ENCODE assay signal across 3 cellular contexts in genomic region chr1:8197493-8198282, GRCh38.
TF ChIP-seq lines count a peak whose summit lies in the region.

No MANE protein-coding gene starts in this region.

TF ChIP-seq in HEK293, 187 proteins besides CTCF, POLR2A, EP300 and RAD21 (continued from another document and continues in another):
- no peak for TF ChIP-seq ZBTB49 (tag by site-specific recombination; IDR thresholded peaks at IDR 0.05; ENCODE audit: low read depth)
- peak; percentile 77 for TF ChIP-seq ZBTB8A (tag by site-specific recombination; IDR thresholded peaks at IDR 0.05)
- no peak for TF ChIP-seq ZNF596 (tag by site-specific recombination; IDR thresholded peaks at IDR 0.05)
- TF ChIP-seq ZNF571 (tag by site-specific recombination; IDR thresholded peaks at IDR 0.05), result no peak
- TF ChIP-seq FEZF1 (tag by site-specific recombination; IDR thresholded peaks at IDR 0.05), result peak; percentile 45
- no peak for TF ChIP-seq ZNF114 (tag by site-specific recombination; IDR thresholded peaks at IDR 0.05)
- no peak for TF ChIP-seq ZNF416 (tag by site-specific recombination; IDR thresholded peaks at IDR 0.05)
- no peak for TF ChIP-seq PRDM4 (tag by site-specific recombination; IDR thresholded peaks at IDR 0.05)
- no peak for TF ChIP-seq ZNF138 (tag by site-specific recombination; IDR thresholded peaks at IDR 0.05; ENCODE audit: borderline replicate concordance)
- TF ChIP-seq REPIN1 (tag by site-specific recombination; IDR thresholded peaks at IDR 0.05; ENCODE audit: low read depth), result no peak
- no peak for TF ChIP-seq GLI4 (tag by site-specific recombination; IDR thresholded peaks at IDR 0.05)
- no peak for TF ChIP-seq ZNF830 (tag by site-specific recombination; IDR thresholded peaks at IDR 0.05; ENCODE audit: low read depth)
- TF ChIP-seq ZNF777 (tag by site-specific recombination; IDR thresholded peaks at IDR 0.05; ENCODE audit: borderline replicate concordance), result no peak
- no peak for TF ChIP-seq PBX3 (CRISPR knock-in tag; IDR thresholded peaks at IDR 0.05)
- no peak for TF ChIP-seq ZNF426 (tag by site-specific recombination; IDR thresholded peaks at IDR 0.05)
- no peak for TF ChIP-seq OSR2 (tag by site-specific recombination; IDR thresholded peaks at IDR 0.05)
- TF ChIP-seq GLIS2 (tag by site-specific recombination; IDR thresholded peaks at IDR 0.05), result peak; percentile 56
- no peak for TF ChIP-seq ZNF623 (tag by site-specific recombination; IDR thresholded peaks at IDR 0.05)

TF ChIP-seq in K562, 482 proteins besides CTCF, POLR2A, EP300 and RAD21 (continued from another document and continues in another):
- TF ChIP-seq, protein P1, sequence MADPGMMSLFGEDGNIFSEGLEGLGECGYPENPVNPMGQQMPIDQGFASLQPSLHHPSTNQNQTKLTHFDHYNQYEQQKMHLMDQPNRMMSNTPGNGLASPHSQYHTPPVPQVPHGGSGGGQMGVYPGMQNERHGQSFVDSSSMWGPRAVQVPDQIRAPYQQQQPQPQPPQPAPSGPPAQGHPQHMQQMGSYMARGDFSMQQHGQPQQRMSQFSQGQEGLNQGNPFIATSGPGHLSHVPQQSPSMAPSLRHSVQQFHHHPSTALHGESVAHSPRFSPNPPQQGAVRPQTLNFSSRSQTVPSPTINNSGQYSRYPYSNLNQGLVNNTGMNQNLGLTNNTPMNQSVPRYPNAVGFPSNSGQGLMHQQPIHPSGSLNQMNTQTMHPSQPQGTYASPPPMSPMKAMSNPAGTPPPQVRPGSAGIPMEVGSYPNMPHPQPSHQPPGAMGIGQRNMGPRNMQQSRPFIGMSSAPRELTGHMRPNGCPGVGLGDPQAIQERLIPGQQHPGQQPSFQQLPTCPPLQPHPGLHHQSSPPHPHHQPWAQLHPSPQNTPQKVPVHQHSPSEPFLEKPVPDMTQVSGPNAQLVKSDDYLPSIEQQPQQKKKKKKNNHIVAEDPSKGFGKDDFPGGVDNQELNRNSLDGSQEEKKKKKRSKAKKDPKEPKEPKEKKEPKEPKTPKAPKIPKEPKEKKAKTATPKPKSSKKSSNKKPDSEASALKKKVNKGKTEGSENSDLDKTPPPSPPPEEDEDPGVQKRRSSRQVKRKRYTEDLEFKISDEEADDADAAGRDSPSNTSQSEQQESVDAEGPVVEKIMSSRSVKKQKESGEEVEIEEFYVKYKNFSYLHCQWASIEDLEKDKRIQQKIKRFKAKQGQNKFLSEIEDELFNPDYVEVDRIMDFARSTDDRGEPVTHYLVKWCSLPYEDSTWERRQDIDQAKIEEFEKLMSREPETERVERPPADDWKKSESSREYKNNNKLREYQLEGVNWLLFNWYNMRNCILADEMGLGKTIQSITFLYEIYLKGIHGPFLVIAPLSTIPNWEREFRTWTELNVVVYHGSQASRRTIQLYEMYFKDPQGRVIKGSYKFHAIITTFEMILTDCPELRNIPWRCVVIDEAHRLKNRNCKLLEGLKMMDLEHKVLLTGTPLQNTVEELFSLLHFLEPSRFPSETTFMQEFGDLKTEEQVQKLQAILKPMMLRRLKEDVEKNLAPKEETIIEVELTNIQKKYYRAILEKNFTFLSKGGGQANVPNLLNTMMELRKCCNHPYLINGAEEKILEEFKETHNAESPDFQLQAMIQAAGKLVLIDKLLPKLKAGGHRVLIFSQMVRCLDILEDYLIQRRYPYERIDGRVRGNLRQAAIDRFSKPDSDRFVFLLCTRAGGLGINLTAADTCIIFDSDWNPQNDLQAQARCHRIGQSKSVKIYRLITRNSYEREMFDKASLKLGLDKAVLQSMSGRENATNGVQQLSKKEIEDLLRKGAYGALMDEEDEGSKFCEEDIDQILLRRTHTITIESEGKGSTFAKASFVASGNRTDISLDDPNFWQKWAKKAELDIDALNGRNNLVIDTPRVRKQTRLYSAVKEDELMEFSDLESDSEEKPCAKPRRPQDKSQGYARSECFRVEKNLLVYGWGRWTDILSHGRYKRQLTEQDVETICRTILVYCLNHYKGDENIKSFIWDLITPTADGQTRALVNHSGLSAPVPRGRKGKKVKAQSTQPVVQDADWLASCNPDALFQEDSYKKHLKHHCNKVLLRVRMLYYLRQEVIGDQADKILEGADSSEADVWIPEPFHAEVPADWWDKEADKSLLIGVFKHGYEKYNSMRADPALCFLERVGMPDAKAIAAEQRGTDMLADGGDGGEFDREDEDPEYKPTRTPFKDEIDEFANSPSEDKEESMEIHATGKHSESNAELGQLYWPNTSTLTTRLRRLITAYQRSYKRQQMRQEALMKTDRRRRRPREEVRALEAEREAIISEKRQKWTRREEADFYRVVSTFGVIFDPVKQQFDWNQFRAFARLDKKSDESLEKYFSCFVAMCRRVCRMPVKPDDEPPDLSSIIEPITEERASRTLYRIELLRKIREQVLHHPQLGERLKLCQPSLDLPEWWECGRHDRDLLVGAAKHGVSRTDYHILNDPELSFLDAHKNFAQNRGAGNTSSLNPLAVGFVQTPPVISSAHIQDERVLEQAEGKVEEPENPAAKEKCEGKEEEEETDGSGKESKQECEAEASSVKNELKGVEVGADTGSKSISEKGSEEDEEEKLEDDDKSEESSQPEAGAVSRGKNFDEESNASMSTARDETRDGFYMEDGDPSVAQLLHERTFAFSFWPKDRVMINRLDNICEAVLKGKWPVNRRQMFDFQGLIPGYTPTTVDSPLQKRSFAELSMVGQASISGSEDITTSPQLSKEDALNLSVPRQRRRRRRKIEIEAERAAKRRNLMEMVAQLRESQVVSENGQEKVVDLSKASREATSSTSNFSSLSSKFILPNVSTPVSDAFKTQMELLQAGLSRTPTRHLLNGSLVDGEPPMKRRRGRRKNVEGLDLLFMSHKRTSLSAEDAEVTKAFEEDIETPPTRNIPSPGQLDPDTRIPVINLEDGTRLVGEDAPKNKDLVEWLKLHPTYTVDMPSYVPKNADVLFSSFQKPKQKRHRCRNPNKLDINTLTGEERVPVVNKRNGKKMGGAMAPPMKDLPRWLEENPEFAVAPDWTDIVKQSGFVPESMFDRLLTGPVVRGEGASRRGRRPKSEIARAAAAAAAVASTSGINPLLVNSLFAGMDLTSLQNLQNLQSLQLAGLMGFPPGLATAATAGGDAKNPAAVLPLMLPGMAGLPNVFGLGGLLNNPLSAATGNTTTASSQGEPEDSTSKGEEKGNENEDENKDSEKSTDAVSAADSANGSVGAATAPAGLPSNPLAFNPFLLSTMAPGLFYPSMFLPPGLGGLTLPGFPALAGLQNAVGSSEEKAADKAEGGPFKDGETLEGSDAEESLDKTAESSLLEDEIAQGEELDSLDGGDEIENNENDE (IDR thresholded peaks at IDR 0.05; ENCODE audit: low read depth, low read length), result no peak
- TF ChIP-seq TBP (optimal IDR thresholded peaks at IDR 0.05; ENCODE audit: low read depth, low read length) (no peak), HDAC1 (IDR thresholded peaks at IDR 0.05) (peak in 1 of 2 experiments; percentile 96; a peak in 2 of 4 replicates), ZKSCAN1 (IDR thresholded peaks at IDR 0.05; ENCODE audit: low read depth, low read length) (peak; percentile 65; the same call in 1 of the 2 replicates), ILF3 (IDR thresholded peaks at IDR 0.05; ENCODE audit: borderline replicate concordance) (no peak), CAMTA2 (CRISPR knock-in tag; conservative IDR thresholded peaks at IDR 0.05) (no peak), PRMT5 (CRISPR knock-in tag; IDR thresholded peaks at IDR 0.05) (no peak), TCF7 (IDR thresholded peaks at IDR 0.05; ENCODE audit: borderline replicate concordance) (peak; percentile 90), ZNF79 (CRISPR knock-in tag; IDR thresholded peaks at IDR 0.05; ENCODE audit: low read depth) (no peak), KLF10 (CRISPR knock-in tag; IDR thresholded peaks at IDR 0.05) (no peak), ZNF445 (CRISPR knock-in tag; IDR thresholded peaks at IDR 0.05; ENCODE audit: low read depth) (no peak)
- TF ChIP-seq, protein P2, sequence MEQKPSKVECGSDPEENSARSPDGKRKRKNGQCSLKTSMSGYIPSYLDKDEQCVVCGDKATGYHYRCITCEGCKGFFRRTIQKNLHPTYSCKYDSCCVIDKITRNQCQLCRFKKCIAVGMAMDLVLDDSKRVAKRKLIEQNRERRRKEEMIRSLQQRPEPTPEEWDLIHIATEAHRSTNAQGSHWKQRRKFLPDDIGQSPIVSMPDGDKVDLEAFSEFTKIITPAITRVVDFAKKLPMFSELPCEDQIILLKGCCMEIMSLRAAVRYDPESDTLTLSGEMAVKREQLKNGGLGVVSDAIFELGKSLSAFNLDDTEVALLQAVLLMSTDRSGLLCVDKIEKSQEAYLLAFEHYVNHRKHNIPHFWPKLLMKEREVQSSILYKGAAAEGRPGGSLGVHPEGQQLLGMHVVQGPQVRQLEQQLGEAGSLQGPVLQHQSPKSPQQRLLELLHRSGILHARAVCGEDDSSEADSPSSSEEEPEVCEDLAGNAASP (IDR thresholded peaks at IDR 0.05), result no peak

TF ChIP-seq in HepG2, 621 proteins besides CTCF, POLR2A, EP300 and RAD21 (continued from another document and continues in another):
- TF ChIP-seq THAP9 (CRISPR knock-in tag; IDR thresholded peaks at IDR 0.05; ENCODE audit: borderline replicate concordance) (0 out of 2 replicates have a peak, but pooled peaks have one; percentile 33), ATF1 (CRISPR knock-in tag; IDR thresholded peaks at IDR 0.05) (no peak), NCOA5 (CRISPR knock-in tag; IDR thresholded peaks at IDR 0.05) (no peak), ZNF775 (CRISPR knock-in tag; IDR thresholded peaks at IDR 0.05; ENCODE audit: borderline replicate concordance) (no peak), CEBPG (CRISPR knock-in tag; IDR thresholded peaks at IDR 0.05) (peak; percentile 80), THYN1 (CRISPR knock-in tag; IDR thresholded peaks at IDR 0.05; ENCODE audit: borderline replicate concordance, low read depth) (no peak), ATF7-NPFF (CRISPR knock-in tag; IDR thresholded peaks at IDR 0.05; ENCODE audit: low read depth) (no peak), PAF1 (CRISPR knock-in tag; IDR thresholded peaks at IDR 0.05) (no peak), ZNF136 (CRISPR knock-in tag; IDR thresholded peaks at IDR 0.05; ENCODE audit: low read depth) (no peak), TP53 (CRISPR knock-in tag; conservative IDR thresholded peaks at IDR 0.05) (no peak), ZNF556 (CRISPR knock-in tag; IDR thresholded peaks at IDR 0.05; ENCODE audit: borderline replicate concordance) (no peak), ZNF557 (CRISPR knock-in tag; IDR thresholded peaks at IDR 0.05) (no peak), ZNF503 (CRISPR knock-in tag; IDR thresholded peaks at IDR 0.05) (no peak)
- TF ChIP-seq, protein P3, sequence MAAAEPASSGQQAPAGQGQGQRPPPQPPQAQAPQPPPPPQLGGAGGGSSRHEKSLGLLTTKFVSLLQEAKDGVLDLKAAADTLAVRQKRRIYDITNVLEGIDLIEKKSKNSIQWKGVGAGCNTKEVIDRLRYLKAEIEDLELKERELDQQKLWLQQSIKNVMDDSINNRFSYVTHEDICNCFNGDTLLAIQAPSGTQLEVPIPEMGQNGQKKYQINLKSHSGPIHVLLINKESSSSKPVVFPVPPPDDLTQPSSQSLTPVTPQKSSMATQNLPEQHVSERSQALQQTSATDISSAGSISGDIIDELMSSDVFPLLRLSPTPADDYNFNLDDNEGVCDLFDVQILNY (CRISPR knock-in tag; conservative IDR thresholded peaks at IDR 0.05), result no peak
- TF ChIP-seq, protein P4, sequence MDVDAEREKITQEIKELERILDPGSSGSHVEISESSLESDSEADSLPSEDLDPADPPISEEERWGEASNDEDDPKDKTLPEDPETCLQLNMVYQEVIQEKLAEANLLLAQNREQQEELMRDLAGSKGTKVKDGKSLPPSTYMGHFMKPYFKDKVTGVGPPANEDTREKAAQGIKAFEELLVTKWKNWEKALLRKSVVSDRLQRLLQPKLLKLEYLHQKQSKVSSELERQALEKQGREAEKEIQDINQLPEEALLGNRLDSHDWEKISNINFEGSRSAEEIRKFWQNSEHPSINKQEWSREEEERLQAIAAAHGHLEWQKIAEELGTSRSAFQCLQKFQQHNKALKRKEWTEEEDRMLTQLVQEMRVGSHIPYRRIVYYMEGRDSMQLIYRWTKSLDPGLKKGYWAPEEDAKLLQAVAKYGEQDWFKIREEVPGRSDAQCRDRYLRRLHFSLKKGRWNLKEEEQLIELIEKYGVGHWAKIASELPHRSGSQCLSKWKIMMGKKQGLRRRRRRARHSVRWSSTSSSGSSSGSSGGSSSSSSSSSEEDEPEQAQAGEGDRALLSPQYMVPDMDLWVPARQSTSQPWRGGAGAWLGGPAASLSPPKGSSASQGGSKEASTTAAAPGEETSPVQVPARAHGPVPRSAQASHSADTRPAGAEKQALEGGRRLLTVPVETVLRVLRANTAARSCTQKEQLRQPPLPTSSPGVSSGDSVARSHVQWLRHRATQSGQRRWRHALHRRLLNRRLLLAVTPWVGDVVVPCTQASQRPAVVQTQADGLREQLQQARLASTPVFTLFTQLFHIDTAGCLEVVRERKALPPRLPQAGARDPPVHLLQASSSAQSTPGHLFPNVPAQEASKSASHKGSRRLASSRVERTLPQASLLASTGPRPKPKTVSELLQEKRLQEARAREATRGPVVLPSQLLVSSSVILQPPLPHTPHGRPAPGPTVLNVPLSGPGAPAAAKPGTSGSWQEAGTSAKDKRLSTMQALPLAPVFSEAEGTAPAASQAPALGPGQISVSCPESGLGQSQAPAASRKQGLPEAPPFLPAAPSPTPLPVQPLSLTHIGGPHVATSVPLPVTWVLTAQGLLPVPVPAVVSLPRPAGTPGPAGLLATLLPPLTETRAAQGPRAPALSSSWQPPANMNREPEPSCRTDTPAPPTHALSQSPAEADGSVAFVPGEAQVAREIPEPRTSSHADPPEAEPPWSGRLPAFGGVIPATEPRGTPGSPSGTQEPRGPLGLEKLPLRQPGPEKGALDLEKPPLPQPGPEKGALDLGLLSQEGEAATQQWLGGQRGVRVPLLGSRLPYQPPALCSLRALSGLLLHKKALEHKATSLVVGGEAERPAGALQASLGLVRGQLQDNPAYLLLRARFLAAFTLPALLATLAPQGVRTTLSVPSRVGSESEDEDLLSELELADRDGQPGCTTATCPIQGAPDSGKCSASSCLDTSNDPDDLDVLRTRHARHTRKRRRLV (CRISPR knock-in tag; IDR thresholded peaks at IDR 0.05), result no peak
